Comparison of ENCODE assay signal across 1 cellular context in genomic region chr16:12395266-12395665, GRCh38.
TF ChIP-seq lines count a peak whose summit lies in the region.

No MANE protein-coding gene starts in this region.

TF ChIP-seq in IMR-90, 13 proteins besides CTCF, POLR2A, EP300 and RAD21:
- no peak for TF ChIP-seq BHLHE40 (IDR thresholded peaks at IDR 0.05; ENCODE audit: low read depth, low read length)
- TF ChIP-seq MXI1 (IDR thresholded peaks at IDR 0.05; ENCODE audit: borderline replicate concordance, low read depth, low read length) = no peak
- no peak for TF ChIP-seq MAZ (IDR thresholded peaks at IDR 0.05; ENCODE audit: borderline replicate concordance, low read depth, low read length)
- no peak for TF ChIP-seq RFX5 (IDR thresholded peaks at IDR 0.05; ENCODE audit: low read depth, low read length)
- no peak for TF ChIP-seq CEBPB (IDR thresholded peaks at IDR 0.05; ENCODE audit: low read depth, low read length)
- TF ChIP-seq RCOR1 (IDR thresholded peaks at IDR 0.05; ENCODE audit: insufficient replicate concordance, low read length) = no peak
- TF ChIP-seq MAFK (IDR thresholded peaks at IDR 0.05; ENCODE audit: low read depth, low read length) = no peak
- TF ChIP-seq NFE2L2 (IDR thresholded peaks at IDR 0.05; ENCODE audit: low read depth, low read length) = no peak
